Comparison of ENCODE assay signal across 9 cellular contexts in genomic region chr1:186829679-186830587, GRCh38. TPM values are rescaled to one million over a fixed set of nuclear protein-coding genes. Genes with fewer than 3 reads are reported as not detected.
DNase-seq lines count a peak whose midpoint lies in the region; ATAC-seq and TF ChIP-seq lines count a peak whose summit lies in the region.
"Had no signal": no experiment of that assay in that cellular context is flagged by ENCODE, and none has a peak within 500 bp of the region (broad histone marks: within the 10 kb centered on the region; RNA-seq: fewer than 3 reads in every experiment).

No MANE protein-coding gene starts in this region.

- no peak for TF ChIP-seq EP300 in tibial nerve (IDR thresholded peaks at IDR 0.05)

- no peaks in the 10 kb centered on the region for H3K36me3 ChIP-seq in tibial nerve

- ATAC-seq in activated CD4-positive, alpha-beta T cell treated with anti-CD3 and anti-CD28 coated beads for 36 hours, result no peak
- no peak for ATAC-seq in activated naive CD8-positive, alpha-beta T cell treated with anti-CD3 and anti-CD28 coated beads, Interleukin-2, amount 10 ng/mL, durations not matched to agents 7 days and 5 days (ENCODE audit: low read depth)
- ATAC-seq in CD4-positive, alpha-beta T cell (ENCODE audit: poor library complexity), result no peak
- ATAC-seq in GM19452 (IDR thresholded peaks at IDR 0.05; ENCODE audit: unreplicated experiment), result no peak

- no peak overlapping the region for H3K27ac Mint-ChIP-seq in activated CD4-positive, alpha-beta T cell treated with anti-CD3 and anti-CD28 coated beads for 36 hours
- no peak overlapping the region for H3K27ac Mint-ChIP-seq in activated naive CD8-positive, alpha-beta T cell treated with anti-CD3 and anti-CD28 coated beads, Interleukin-2, amount 10 ng/mL, durations not matched to agents 7 days and 5 days
- H3K27ac Mint-ChIP-seq in immature natural killer cell, result no peak overlapping the region
- H3K27ac Mint-ChIP-seq in CD4-positive, alpha-beta T cell, result no peak overlapping the region

- CTCF ChIA-PET in activated CD4-positive, alpha-beta T cell treated with anti-CD3 and anti-CD28 coated beads for 36 hours (lab: Charles Lee), result no interaction called here
- CTCF ChIA-PET in CD4-positive, alpha-beta T cell (lab: Charles Lee), result interaction anchor here (0.7 kb wide), 1 partner anchor 43 kb away, joined by 5 read pairs; no protein-coding TSS in a partner anchor

- TF ChIP-seq POLR2A in tibial nerve (IDR thresholded peaks at IDR 0.05), result no peak

- peak overlapping the region in 2 of 4 donors; percentile 8 to 79 for H3K27ac ChIP-seq in tibial nerve
- no peak overlapping the region for H3K27ac ChIP-seq in CD4-positive, alpha-beta T cell (ENCODE audit: low read depth, low read length)

- 75 to 80% methylated on average over 14 of the region's 14 CpGs for WGBS in tibial nerve, 2 donors

- H3K9me3 ChIP-seq in tibial nerve, result no peaks in the 10 kb centered on the region
- H3K9me3 ChIP-seq in CD4-positive, alpha-beta T cell (ENCODE audit: control insufficient read depth, low read length), result no peaks in the 10 kb centered on the region

- H3K4me3 ChIP-seq in tibial nerve, result peak overlapping the region in 3 of 4 donors; percentile 40 to 61 (median 59)

- no peaks in the 10 kb centered on the region for H3K27me3 ChIP-seq in tibial nerve
- no peaks in the 10 kb centered on the region for H3K27me3 ChIP-seq in CD4-positive, alpha-beta T cell (ENCODE audit: control insufficient read depth, insufficient read depth, low read length)

- intact Hi-C loops in activated CD4-positive, alpha-beta T cell treated with anti-CD3 and anti-CD28 coated beads for 36 hours (cut with DNase I, micrococcal nuclease), result no loop called here
- intact Hi-C loops in CD4-positive, alpha-beta T cell (cut with DNase I, micrococcal nuclease), result no loop called here

- no peaks in the 10 kb centered on the region for H3K9me3 Mint-ChIP-seq in activated CD4-positive, alpha-beta T cell treated with anti-CD3 and anti-CD28 coated beads for 36 hours (ENCODE audit: low read depth)
- H3K9me3 Mint-ChIP-seq in activated naive CD8-positive, alpha-beta T cell treated with anti-CD3 and anti-CD28 coated beads, Interleukin-2, amount 10 ng/mL, durations not matched to agents 7 days and 5 days, result no peaks in the 10 kb centered on the region
- peaks cover 0 to 6% (median 2%) of the 10 kb centered on the region in 6 donors for H3K9me3 Mint-ChIP-seq in immature natural killer cell
- no peaks in the 10 kb centered on the region for H3K9me3 Mint-ChIP-seq in CD4-positive, alpha-beta T cell

- peaks cover 10% of the 10 kb centered on the region for H3K4me1 Mint-ChIP-seq in activated CD4-positive, alpha-beta T cell treated with anti-CD3 and anti-CD28 coated beads for 36 hours
- H3K4me1 Mint-ChIP-seq in activated naive CD8-positive, alpha-beta T cell treated with anti-CD3 and anti-CD28 coated beads, Interleukin-2, amount 10 ng/mL, durations not matched to agents 7 days and 5 days, result peaks cover 5% of the 10 kb centered on the region
- peaks cover 12 to 17% of the 10 kb centered on the region in 2 donors for H3K4me1 Mint-ChIP-seq in immature natural killer cell
- H3K4me1 Mint-ChIP-seq in CD4-positive, alpha-beta T cell (ENCODE audit: low read depth), result peaks cover 15% of the 10 kb centered on the region

- POLR2A ChIA-PET in activated CD4-positive, alpha-beta T cell treated with anti-CD3 and anti-CD28 coated beads for 36 hours (lab: Charles Lee), result no interaction called here
- POLR2A ChIA-PET in activated naive CD8-positive, alpha-beta T cell treated with anti-CD3 and anti-CD28 coated beads, Interleukin-2, amount 10 ng/mL, durations not matched to agents 7 days and 5 days (lab: Charles Lee), result no interaction called here
- POLR2A ChIA-PET in CD4-positive, alpha-beta T cell (lab: Charles Lee), result no interaction called here

- peak overlapping the region; percentile 68 for H3K4me3 Mint-ChIP-seq in activated CD4-positive, alpha-beta T cell treated with anti-CD3 and anti-CD28 coated beads for 36 hours
- H3K4me3 Mint-ChIP-seq in activated naive CD8-positive, alpha-beta T cell treated with anti-CD3 and anti-CD28 coated beads, Interleukin-2, amount 10 ng/mL, durations not matched to agents 7 days and 5 days, result peak overlapping the region; percentile 73
- peak overlapping the region; percentile 81 to 92 (median 87) for H3K4me3 Mint-ChIP-seq in immature natural killer cell
- no peak overlapping the region for H3K4me3 Mint-ChIP-seq in CD4-positive, alpha-beta T cell

- no peak for TF ChIP-seq CTCF in tibial nerve (IDR thresholded peaks at IDR 0.05)
- TF ChIP-seq CTCF in CD4-positive, alpha-beta T cell (IDR thresholded peaks at IDR 0.05), result no peak

- H3K4me1 ChIP-seq in tibial nerve, result peaks cover 0 to 8% (median 0%) of the 10 kb centered on the region in 4 donors

- DNase-seq in activated CD4-positive, alpha-beta T cell treated with anti-CD3 and anti-CD28 coated beads for 36 hours, result no peak
- DNase-seq in activated CD4-positive, alpha-beta T cell treated with anti-CD3 and anti-CD28 coated beads, Interleukin-2, amount 50 U/mL, for 1 hour, result no peak
- DNase-seq in activated naive CD8-positive, alpha-beta T cell treated with anti-CD3 and anti-CD28 coated beads, Interleukin-2, amount 10 ng/mL, durations not matched to agents 7 days and 5 days, result no peak
- DNase-seq in immature natural killer cell, result no peak
- DNase-seq in tibial nerve (ENCODE audit: low spot score in 2 of 2), result no peak
- DNase-seq in CD4-positive, alpha-beta T cell, result no peak
- DNase-seq in NCI-H2107 treated with DMSO at 0.1 percent for 48 hours (lab: John Stamatoyannopoulos, UW; ENCODE audit: unreplicated experiment), result no peak

- no peaks in the 10 kb centered on the region for H3K36me3 Mint-ChIP-seq in activated CD4-positive, alpha-beta T cell treated with anti-CD3 and anti-CD28 coated beads for 36 hours (ENCODE audit: low read depth)
- no peaks in the 10 kb centered on the region for H3K36me3 Mint-ChIP-seq in activated naive CD8-positive, alpha-beta T cell treated with anti-CD3 and anti-CD28 coated beads, Interleukin-2, amount 10 ng/mL, durations not matched to agents 7 days and 5 days
- no peaks in the 10 kb centered on the region for H3K36me3 Mint-ChIP-seq in immature natural killer cell
- H3K36me3 Mint-ChIP-seq in CD4-positive, alpha-beta T cell (ENCODE audit: low read depth), result no peaks in the 10 kb centered on the region

- peaks cover 16% of the 10 kb centered on the region for H3K27me3 Mint-ChIP-seq in activated CD4-positive, alpha-beta T cell treated with anti-CD3 and anti-CD28 coated beads for 36 hours
- peaks cover 23% of the 10 kb centered on the region for H3K27me3 Mint-ChIP-seq in activated naive CD8-positive, alpha-beta T cell treated with anti-CD3 and anti-CD28 coated beads, Interleukin-2, amount 10 ng/mL, durations not matched to agents 7 days and 5 days
- H3K27me3 Mint-ChIP-seq in immature natural killer cell (ENCODE audit: low read depth in 3 of 3), result peaks cover 0 to 1% (median 1%) of the 10 kb centered on the region in 3 donors
- H3K27me3 Mint-ChIP-seq in CD4-positive, alpha-beta T cell, result peaks cover 32% of the 10 kb centered on the region

RNA-seq across cellular contexts. Expression of gene PLA2G4A, which starts 1.2 kb away (rescaled TPM):
- under 1 TPM; 0.53 to 0.62 TPM for total RNA-seq in activated CD4-positive, alpha-beta T cell treated with anti-CD3 and anti-CD28 coated beads for 36 hours
- under 1 TPM; 0.19 to 0.28 TPM for total RNA-seq in activated naive CD8-positive, alpha-beta T cell treated with anti-CD3 and anti-CD28 coated beads, Interleukin-2, amount 10 ng/mL, durations not matched to agents 7 days and 5 days
- not detected for polyA plus RNA-seq in immature natural killer cell
- total RNA-seq in tibial nerve, result 1 to 10 TPM; 3.7 to 7.2 (median 6.3) TPM
- not detected for total RNA-seq in CD4-positive, alpha-beta T cell
- total RNA-seq: LHCN-M2 had no signal
